ENCODE assay signal across 1 cellular context in genomic region chr19:16627194-16627927, GRCh38.
TF ChIP-seq lines count a peak whose summit lies in the region.

No MANE protein-coding gene starts in this region.

TF ChIP-seq in K562, 482 proteins besides CTCF, POLR2A, EP300 and RAD21 (continued from another document):
- TF ChIP-seq HMGXB4 (CRISPR knock-in tag; IDR thresholded peaks at IDR 0.05), result peak; percentile 98
